Comparison of ENCODE assay signal across 13 cellular contexts in the genomic region with DNA sequence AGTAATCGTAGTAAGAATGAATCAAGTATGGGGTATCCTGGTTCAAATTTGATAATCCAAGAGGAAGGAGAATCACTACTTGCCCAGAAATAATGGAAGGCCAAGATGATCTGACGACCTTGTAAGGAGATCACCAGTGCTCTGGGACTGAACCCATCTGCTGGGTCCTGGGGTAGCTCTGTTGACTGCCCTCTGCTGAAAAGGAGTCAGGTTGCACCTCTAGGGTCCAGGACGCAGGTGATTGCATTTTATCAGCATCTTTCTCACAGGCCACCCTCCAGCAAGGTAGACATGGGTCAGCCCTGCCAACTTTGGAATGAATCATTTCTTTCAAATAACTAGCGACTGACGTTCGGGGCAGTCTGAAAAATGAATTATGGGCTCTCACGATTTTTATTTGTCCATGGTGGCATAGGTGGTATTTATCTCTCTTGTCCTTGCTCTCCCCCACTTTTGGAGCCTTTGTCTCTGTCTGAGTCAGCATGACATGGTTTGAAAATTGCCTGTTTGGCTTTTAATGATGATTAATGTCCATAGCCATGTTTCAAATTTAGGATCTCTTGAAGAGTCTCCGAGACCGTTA.
DNase-seq lines count a peak whose midpoint lies in the region; ATAC-seq and TF ChIP-seq lines count a peak whose summit lies in the region.
"Had no signal": no experiment of that assay in that cellular context is flagged by ENCODE, and none has a peak within 500 bp of the region (broad histone marks: within the 10 kb centered on the region; RNA-seq: fewer than 3 reads in every experiment).

No MANE protein-coding gene starts in this region.

- TF ChIP-seq POLR2A in transverse colon (IDR thresholded peaks at IDR 0.05) (no peak), spleen (IDR thresholded peaks at IDR 0.05) (no peak)

- H4K8ac ChIP-seq in neuronal stem cell (ENCODE audit: low read depth, low read length) = no peak overlapping the region

- no peak for TF ChIP-seq EP300 in transverse colon (IDR thresholded peaks at IDR 0.05; ENCODE audit: low read depth)

- intact Hi-C loops in transverse colon (cut with DNase I; ENCODE audit: low total_unique reads) = no loop called here
- intact Hi-C loops in spleen (cut with DNase I; ENCODE audit: low total_unique reads) = no loop called here

- no peak overlapping the region for H3K4me2 ChIP-seq in neuronal stem cell (ENCODE audit: insufficient read depth, low read length, poor library complexity, severe bottlenecking)

- no peak overlapping the region for H3K9ac ChIP-seq in neuronal stem cell (ENCODE audit: low read depth, low read length, poor library complexity)

- peak overlapping the region; percentile 31 for H3K14ac ChIP-seq in neuronal stem cell (ENCODE audit: low read length)

- no peak for ATAC-seq in HG02642 (IDR thresholded peaks at IDR 0.05; ENCODE audit: poor library complexity, unreplicated experiment)
- no peak for ATAC-seq in HG03571 (IDR thresholded peaks at IDR 0.05; ENCODE audit: unreplicated experiment)
- ATAC-seq: activated CD8-positive, alpha-beta memory T cell treated with anti-CD3 and anti-CD28 coated beads, Interleukin-2, amount 10 ng/mL, durations not matched to agents 7 days and 5 days had no signal

- no peak overlapping the region for H3K4ac ChIP-seq in neuronal stem cell (ENCODE audit: low read length)

- H3K79me1 ChIP-seq in neuronal stem cell (ENCODE audit: low read depth, low read length) = peaks cover 8% of the 10 kb centered on the region

- H2BK5ac ChIP-seq in neuronal stem cell (ENCODE audit: low read length) = no peak overlapping the region

- no peak overlapping the region for H2BK12ac ChIP-seq in neuronal stem cell (ENCODE audit: low read length)

- H2BK120ac ChIP-seq in neuronal stem cell (ENCODE audit: low read depth, low read length) = no peak overlapping the region

- H3K18ac ChIP-seq in neuronal stem cell (ENCODE audit: low read length) = no peak overlapping the region

- H3K9me3 ChIP-seq in neuronal stem cell (replicated peaks in 1 of 2; ENCODE audit: control insufficient read depth in 2 of 2, insufficient read depth in 1 of 2, low read depth in 1 of 2, low read length in 2 of 2) (peaks cover 2 to 20% of the 10 kb centered on the region in 2 donors), transverse colon (no peaks in the 10 kb centered on the region), spleen (no peaks in the 10 kb centered on the region)
- H3K9me3 ChIP-seq: esophagus squamous epithelium, testis had no signal

- H4K91ac ChIP-seq in neuronal stem cell (ENCODE audit: low read depth, low read length, poor library complexity) = no peak overlapping the region

- in situ Hi-C loops in transverse colon (cut with MboI; ENCODE audit: low pct_ligation_motif_present in 1 of 4, low pct_unique_long_range_greater_than_20kb in 1 of 4, low sequenced_read_pairs in 3 of 4) = loop anchor here in 1 of 4 donors (25.0 kb wide), 1 partner anchor 158 kb away; a partner anchor contains a TSS

- H3K4me1 ChIP-seq in neuronal stem cell (ENCODE audit: control insufficient read depth in 2 of 2, insufficient read depth in 1 of 2, low read depth in 1 of 2, low read length in 2 of 2) (peaks cover 11 to 22% of the 10 kb centered on the region in 2 donors), transverse colon (peaks cover 0 to 45% (median 18%) of the 10 kb centered on the region in 4 donors), spleen (peaks cover 6 to 54% (median 12%) of the 10 kb centered on the region in 6 donors)

- H3K36me3 ChIP-seq in GM06990 (ENCODE audit: control insufficient read depth, insufficient read depth, low read length) (peaks cover 2% of the 10 kb centered on the region), neuronal stem cell (replicated peaks in 1 of 2; ENCODE audit: control insufficient read depth in 2 of 2, insufficient read depth in 2 of 2, low read length in 2 of 2) (peaks cover 2 to 34% of the 10 kb centered on the region in 2 donors), transverse colon (no peaks in the 10 kb centered on the region), spleen (peaks cover 0 to 10% (median 0%) of the 10 kb centered on the region in 6 donors)
- H3K36me3 ChIP-seq: esophagus squamous epithelium had no signal

- H3K27me3 ChIP-seq in GM06990 (replicated peaks; ENCODE audit: control insufficient read depth, insufficient read depth, low read length) (no peaks in the 10 kb centered on the region), neuronal stem cell (ENCODE audit: control insufficient read depth in 3 of 3, insufficient read depth in 3 of 3, low read depth in 1 of 3, low read length in 3 of 3) (no peaks in the 10 kb centered on the region), transverse colon (no peaks in the 10 kb centered on the region), spleen (replicated peaks in 1 of 7) (no peaks in the 10 kb centered on the region)
- H3K27me3 ChIP-seq: esophagus squamous epithelium, testis had no signal

- TF ChIP-seq CTCF in GM06990 (IDR thresholded peaks at IDR 0.05; ENCODE audit: insufficient read depth, low read length, poor library complexity, severe bottlenecking) = peak; percentile 12
- no peak for TF ChIP-seq CTCF in transverse colon (IDR thresholded peaks at IDR 0.05)
- TF ChIP-seq CTCF in spleen (IDR thresholded peaks at IDR 0.05 in 8 of 11, conservative IDR thresholded peaks at IDR 0.05 in 3 of 11) = no peak

- no peak overlapping the region for H2AFZ ChIP-seq in neuronal stem cell (ENCODE audit: low read length)

- no peak overlapping the region for H3K23ac ChIP-seq in neuronal stem cell (ENCODE audit: low read depth, low read length, poor library complexity)

- H2BK15ac ChIP-seq in neuronal stem cell (ENCODE audit: low read length) = no peak overlapping the region

- H3K4me3 ChIP-seq in GM06990 (replicated peaks; ENCODE audit: low read depth, low read length) (no peak overlapping the region), neuronal stem cell (ENCODE audit: low read length in 2 of 2) (no peak overlapping the region), transverse colon (no peak overlapping the region), spleen (no peak overlapping the region)
- H3K4me3 ChIP-seq: esophagus squamous epithelium, testis had no signal

- no peak overlapping the region for H2AK5ac ChIP-seq in neuronal stem cell (ENCODE audit: low read depth, low read length)

- WGBS in neuronal stem cell (ENCODE audit: extremely low coverage in 2 of 2, insufficient read length in 2 of 2, insufficient replicate concordance in 1 of 2), 2 donors = no CpG with 5 or more reads among the region's 9 CpGs
- WGBS in transverse colon (ENCODE audit: low coverage in 1 of 2), 2 donors = 92 to 98% methylated on average over 5 to 9 of the region's 9 CpGs
- WGBS in spleen, 5 donors = 83 to 96% (median 89%) methylated on average over 9 of the region's 9 CpGs

- H3K27ac ChIP-seq in neuronal stem cell (replicated peaks; ENCODE audit: low read length) (no peak overlapping the region), transverse colon (peak overlapping the region in 2 of 4 donors; percentile 79), spleen (no peak overlapping the region)
- H3K27ac ChIP-seq: esophagus squamous epithelium, testis had no signal

- DNase-seq in GM06990 (ENCODE audit: extremely low read depth, insufficient read length) (no peak), NCI-H1105 (lab: John Stamatoyannopoulos, UW) (peak; percentile 68), RPMI7951 (ENCODE audit: low read depth) (peak; percentile 27), neuronal stem cell (ENCODE audit: low spot score) (no peak), transverse colon (no peak), spleen (no peak)
- DNase-seq: activated CD4-positive, CD25-positive, alpha-beta regulatory T cell treated with anti-CD3 and anti-CD28 coated beads, Interleukin-2, amount 50 U/mL, for 72 hours; activated CD8-positive, alpha-beta memory T cell treated with anti-CD3 and anti-CD28 coated beads, Interleukin-2, amount 10 ng/mL, durations not matched to agents 7 days and 5 days; esophagus squamous epithelium; posterior cingulate gyrus; testis had no signal

Comparison
In these comparisons a context has a peak if more than half of its experiments do, and no peak if none do; other contexts are left out.
1. DNase-seq: peak in NCI-H1105 (single experiment) and RPMI7951 (single experiment); none in GM06990 (single experiment), neuronal stem cell (single experiment), transverse colon (single experiment) and spleen (single experiment).